Comparison of ENCODE assay signal across 27 cellular contexts in genomic region chr5:175664723-175665122, GRCh38. TPM values are rescaled to one million over a fixed set of nuclear protein-coding genes. Genes with fewer than 3 reads are reported as not detected.
"Had no signal": no experiment of that assay in that cellular context is flagged by ENCODE, and none has a peak within 500 bp of the region (broad histone marks: within the 10 kb centered on the region; RNA-seq: fewer than 3 reads in every experiment).

No MANE protein-coding gene starts in this region.

- H3K4me1 ChIP-seq: colonic mucosa, esophagus squamous epithelium, lower lobe of right lung, psoas muscle, tibial nerve had no signal

- H3K9me3 Mint-ChIP-seq: dendritic cell treated with granulocyte-macrophage colony-stimulating factor and Interleukin-4, amounts not matched to agents 40 ng/mL and 50 ng/mL, for 4 days; natural killer cell treated with Interleukin-12 subunit alpha and Interleukin-12 subunit beta and Interleukin-15 and Interleukin-18, amount 100 ng/mL, for 72 hours; stimulated activated naive B cell treated with anti-CD40 and anti-IgM and Interleukin-4, amounts not matched to agents 10 μg/mL and 1 μg/mL and 100 μg/mL, for 72 hours; stimulated activated naive CD8-positive, alpha-beta T cell treated with anti-CD3 and anti-CD28 coated beads, Interleukin-15, Interleukin-2, amounts not matched to agents 100 ng/mL and 50 ng/mL, for 24 hours had no signal

- FAIRE-seq: endothelial cell of umbilical vein, islet of Langerhans, urothelium cell line had no signal

- H3K36me3 ChIP-seq: colonic mucosa, esophagus squamous epithelium, lower lobe of right lung, ovary, thoracic aorta, tibial nerve, upper lobe of left lung had no signal

- H3K27ac ChIP-seq: colonic mucosa, esophagus squamous epithelium, lower lobe of right lung, ovary, psoas muscle, skin epidermis, thoracic aorta, tibial nerve, upper lobe of left lung had no signal

- DNase-seq: colonic mucosa; effector CD8-positive, alpha-beta T cell; esophagus squamous epithelium; foreskin melanocyte; glutamatergic neuron; heart right ventricle; hippocampal formation; left colon; left ventricle myocardium superior; lower lobe of right lung; occipital lobe; ovary; psoas muscle; right cardiac atrium; stimulated activated CD4-positive, alpha-beta T cell treated with anti-CD3 and anti-CD28 coated beads, Interleukin-15, amount 100 ng/mL, for 24 hours; stimulated activated CD4-positive, alpha-beta T cell treated with anti-CD3 and anti-CD28 coated beads, Interleukin-2, amount 100 ng/mL, for 48 hours; stimulated activated naive B cell treated with anti-CD40 and anti-IgM and Interleukin-4, amounts not matched to agents 10 μg/mL and 1 μg/mL and 100 μg/mL, for 72 hours; upper lobe of left lung had no signal

- H3K4me3 ChIP-seq: colonic mucosa, esophagus squamous epithelium, heart right ventricle, lower lobe of right lung, ovary, psoas muscle, skin epidermis, thoracic aorta, tibial nerve, upper lobe of left lung had no signal

- H3K36me3 Mint-ChIP-seq: natural killer cell treated with Interleukin-12 subunit alpha and Interleukin-12 subunit beta and Interleukin-15 and Interleukin-18, amount 100 ng/mL, for 72 hours; stimulated activated naive B cell treated with anti-CD40 and anti-IgM and Interleukin-4, amounts not matched to agents 10 μg/mL and 1 μg/mL and 100 μg/mL, for 72 hours had no signal

- H3K4me3 Mint-ChIP-seq: dendritic cell treated with granulocyte-macrophage colony-stimulating factor and Interleukin-4, amounts not matched to agents 40 ng/mL and 50 ng/mL, for 4 days; natural killer cell treated with Interleukin-12 subunit alpha and Interleukin-12 subunit beta and Interleukin-15 and Interleukin-18, amount 100 ng/mL, for 72 hours; stimulated activated naive B cell treated with anti-CD40 and anti-IgM and Interleukin-4, amounts not matched to agents 10 μg/mL and 1 μg/mL and 100 μg/mL, for 72 hours; stimulated activated naive CD8-positive, alpha-beta T cell treated with anti-CD3 and anti-CD28 coated beads, Interleukin-15, Interleukin-2, amounts not matched to agents 100 ng/mL and 50 ng/mL, for 24 hours had no signal

- H3K4me1 Mint-ChIP-seq: stimulated activated naive B cell treated with anti-CD40 and anti-IgM and Interleukin-4, amounts not matched to agents 10 μg/mL and 1 μg/mL and 100 μg/mL, for 72 hours had no signal

- H3K27ac Mint-ChIP-seq: dendritic cell treated with granulocyte-macrophage colony-stimulating factor and Interleukin-4, amounts not matched to agents 40 ng/mL and 50 ng/mL, for 4 days; natural killer cell treated with Interleukin-12 subunit alpha and Interleukin-12 subunit beta and Interleukin-15 and Interleukin-18, amount 100 ng/mL, for 72 hours; stimulated activated naive B cell treated with anti-CD40 and anti-IgM and Interleukin-4, amounts not matched to agents 10 μg/mL and 1 μg/mL and 100 μg/mL, for 72 hours; stimulated activated naive CD8-positive, alpha-beta T cell treated with anti-CD3 and anti-CD28 coated beads, Interleukin-15, Interleukin-2, amounts not matched to agents 100 ng/mL and 50 ng/mL, for 24 hours had no signal

- H3K9me3 ChIP-seq: colonic mucosa, esophagus squamous epithelium, heart right ventricle, lower lobe of right lung, ovary, psoas muscle, thoracic aorta, tibial nerve, upper lobe of left lung had no signal

- ATAC-seq: left colon; lower lobe of right lung; natural killer cell treated with Interleukin-12 subunit alpha and Interleukin-12 subunit beta and Interleukin-15 and Interleukin-18, amount 100 ng/mL, for 72 hours; psoas muscle; stimulated activated naive B cell treated with anti-CD40 and anti-IgM and Interleukin-4, amounts not matched to agents 10 μg/mL and 1 μg/mL and 100 μg/mL, for 72 hours had no signal

- H3K27me3 ChIP-seq: colonic mucosa, heart right ventricle, ovary, tibial nerve, upper lobe of left lung had no signal

- H3K27me3 Mint-ChIP-seq: dendritic cell treated with granulocyte-macrophage colony-stimulating factor and Interleukin-4, amounts not matched to agents 40 ng/mL and 50 ng/mL, for 4 days; stimulated activated naive CD8-positive, alpha-beta T cell treated with anti-CD3 and anti-CD28 coated beads, Interleukin-15, Interleukin-2, amounts not matched to agents 100 ng/mL and 50 ng/mL, for 24 hours had no signal

RNA-seq across cellular contexts. Expression of gene HRH2, which starts 6.9 kb away (rescaled TPM):
- total RNA-seq: endothelial cell of umbilical vein had no signal
- polyA plus RNA-seq: endothelial cell of umbilical vein had no signal
